Comparison of ENCODE assay signal across 9 cellular contexts in the genomic region with DNA sequence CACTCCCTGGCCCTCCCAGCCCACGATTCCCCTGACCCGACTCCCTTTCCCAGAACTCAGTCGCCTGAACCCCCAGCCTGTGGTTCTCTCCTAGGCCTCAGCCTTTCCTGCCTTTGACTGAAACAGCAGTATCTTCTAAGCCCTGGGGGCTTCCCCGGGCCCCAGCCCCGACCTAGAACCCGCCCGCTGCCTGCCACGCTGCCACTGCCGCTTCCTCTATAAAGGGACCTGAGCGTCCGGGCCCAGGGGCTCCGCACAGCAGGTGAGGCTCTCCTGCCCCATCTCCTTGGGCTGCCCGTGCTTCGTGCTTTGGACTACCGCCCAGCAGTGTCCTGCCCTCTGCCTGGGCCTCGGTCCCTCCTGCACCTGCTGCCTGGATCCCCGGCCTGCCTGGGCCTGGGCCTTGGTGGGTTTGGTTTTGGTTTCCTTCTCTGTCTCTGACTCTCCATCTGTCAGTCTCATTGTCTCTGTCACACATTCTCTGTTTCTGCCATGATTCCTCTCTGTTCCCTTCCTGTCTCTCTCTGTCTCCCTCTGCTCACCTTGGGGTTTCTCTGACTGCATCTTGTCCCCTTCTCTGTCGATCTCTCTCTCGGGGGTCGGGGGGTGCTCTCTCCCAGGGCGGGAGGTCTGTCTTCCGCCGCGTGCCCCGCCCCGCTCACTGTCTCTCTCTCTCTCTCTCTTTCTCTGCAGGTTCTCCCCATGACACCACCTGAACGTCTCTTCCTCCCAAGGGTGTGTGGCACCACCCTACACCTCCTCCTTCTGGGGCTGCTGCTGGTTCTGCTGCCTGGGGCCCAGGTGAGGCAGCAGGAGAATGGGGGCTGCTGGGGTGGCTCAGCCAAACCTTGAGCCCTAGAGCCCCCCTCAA. TPM values are rescaled to one million over a fixed set of nuclear protein-coding genes. Genes with fewer than 3 reads are reported as not detected.
A peak's percentile ranks its signal among the peaks of the same experiment; 100 is the strongest.
DNase-seq lines count a peak whose midpoint lies in the region; ATAC-seq and TF ChIP-seq lines count a peak whose summit lies in the region.
"Had no signal": no experiment of that assay in that cellular context is flagged by ENCODE, and none has a peak within 500 bp of the region (broad histone marks: within the 10 kb centered on the region; RNA-seq: fewer than 3 reads in every experiment).

A gene with protein sequence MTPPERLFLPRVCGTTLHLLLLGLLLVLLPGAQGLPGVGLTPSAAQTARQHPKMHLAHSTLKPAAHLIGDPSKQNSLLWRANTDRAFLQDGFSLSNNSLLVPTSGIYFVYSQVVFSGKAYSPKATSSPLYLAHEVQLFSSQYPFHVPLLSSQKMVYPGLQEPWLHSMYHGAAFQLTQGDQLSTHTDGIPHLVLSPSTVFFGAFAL (plus strand): TSS at position 249 of the 871 bp plus-strand sequence. CDS start 454 bp downstream, at position 703.

- H3K4me3 Mint-ChIP-seq in CD14-positive monocyte = peak within 1 kb of the TSS in 1 of 2 donors; percentile 65

- peaks cover 15 to 16% of the 10 kb centered on the region in 2 donors for H3K36me3 Mint-ChIP-seq in CD14-positive monocyte

- intact Hi-C loops in CD14-positive monocyte (cut with micrococcal nuclease) = no loop called here
- intact Hi-C loops in lower lobe of right lung (cut with DNase I) = no loop called here

- H3K4me1 ChIP-seq in lower lobe of right lung = peaks cover 16% of the 10 kb centered on the region

- H3K27ac ChIP-seq in lower lobe of right lung (peak within 1 kb of the TSS; percentile 36), coronary artery (no peak within 1 kb of the TSS)
- H3K27ac ChIP-seq: VCaP had no signal

- no peaks in the 10 kb centered on the region for H3K27me3 ChIP-seq in lower lobe of right lung (ENCODE audit: low read depth)

- H3K4me1 Mint-ChIP-seq in CD14-positive monocyte = peaks cover 72% of the 10 kb centered on the region

- ATAC-seq in HG02870 (IDR thresholded peaks at IDR 0.05; ENCODE audit: unreplicated experiment) = peak; percentile 40
- ATAC-seq in lower lobe of right lung = peak in 1 of 2 donors; percentile 13
- no peak for ATAC-seq in HG03135 (IDR thresholded peaks at IDR 0.05; ENCODE audit: unreplicated experiment)

- H3K27me3 Mint-ChIP-seq in CD14-positive monocyte (ENCODE audit: low read depth in 3 of 3) = peaks cover 1 to 5% (median 3%) of the 10 kb centered on the region in 3 donors

- H3K9me3 ChIP-seq in lower lobe of right lung = no peaks in the 10 kb centered on the region

- TF ChIP-seq CTCF in CD14-positive monocyte (IDR thresholded peaks at IDR 0.05) (no peak), lower lobe of right lung (IDR thresholded peaks at IDR 0.05) (no peak), coronary artery (IDR thresholded peaks at IDR 0.05) (no peak)

- H3K27ac Mint-ChIP-seq in CD14-positive monocyte = peak within 1 kb of the TSS in 4 of 7 donors; percentile 0 to 90 (median 69)

- H3K36me3 ChIP-seq in lower lobe of right lung = no peaks in the 10 kb centered on the region

- no peak for DNase-seq in CD14-positive monocyte (ENCODE audit: low spot score)
- peak; percentile 71 to 74 for DNase-seq in activated CD4-positive, alpha-beta T cell treated with anti-CD3 and anti-CD28 coated beads, Interleukin-2, amount 50 U/mL, for 24 hours (ENCODE audit: low read depth in 1 of 2, low spot score in 1 of 2)
- no peak for DNase-seq in lower lobe of right lung
- DNase-seq in NCI-H2171 (lab: John Stamatoyannopoulos, UW) = no peak
- no peak for DNase-seq in coronary artery (ENCODE audit: low spot score)
- DNase-seq in NCI-H510A (lab: John Stamatoyannopoulos, UW) = no peak

- peaks cover 0 to 3% (median 0%) of the 10 kb centered on the region in 7 donors for H3K9me3 Mint-ChIP-seq in CD14-positive monocyte

- H3K4me3 ChIP-seq in lower lobe of right lung (peak within 1 kb of the TSS; percentile 31), coronary artery (no peak within 1 kb of the TSS)

RNA-seq across cellular contexts. Expression of the gene that starts here (rescaled TPM):
- under 1 TPM in 1 of 2 donors, not detected in 1; 0.26 TPM for polyA plus RNA-seq in CD14-positive monocyte
- not detected for total RNA-seq in lower lobe of right lung

Comparison
In these comparisons a context has a peak if more than half of its experiments do, and no peak if none do; other contexts are left out.
1. DNase-seq: peak in activated CD4-positive, alpha-beta T cell treated with anti-CD3 and anti-CD28 coated beads, Interleukin-2, amount 50 U/mL, for 24 hours (2 of 2); none in CD14-positive monocyte (single experiment), lower lobe of right lung (single experiment), NCI-H2171 (single experiment), coronary artery (single experiment) and NCI-H510A (single experiment).